In genomic region chr4:10045481-10045880, GRCh38 we compare ENCODE assay signal across 1 cellular context.
TF ChIP-seq lines count a peak whose summit lies in the region.

No MANE protein-coding gene starts in this region.

TF ChIP-seq in A549, 52 proteins besides CTCF, POLR2A, EP300 and RAD21 (continued from another document):
- TF ChIP-seq ESRRA (IDR thresholded peaks at IDR 0.05; ENCODE audit: borderline replicate concordance, low read length) (no peak), MAFK (IDR thresholded peaks at IDR 0.05; ENCODE audit: partially characterized antibody) (no peak), PBX3 (IDR thresholded peaks at IDR 0.05) (no peak), HOXA7 (CRISPR knock-in tag; IDR thresholded peaks at IDR 0.05) (no peak), TFCP2L1 (CRISPR knock-in tag; IDR thresholded peaks at IDR 0.05) (no peak), GATA3 (IDR thresholded peaks at IDR 0.05; ENCODE audit: borderline replicate concordance) (peak; percentile 58; the same call in 1 of the 2 replicates), JUN (IDR thresholded peaks at IDR 0.05) (no peak), PHF8 (IDR thresholded peaks at IDR 0.05; ENCODE audit: borderline replicate concordance, low read depth) (no peak), CHD2 (IDR thresholded peaks at IDR 0.05; ENCODE audit: low read length, partially characterized antibody) (no peak), HOXB13 (CRISPR knock-in tag; IDR thresholded peaks at IDR 0.05; ENCODE audit: low read depth) (no peak), FOSB (CRISPR knock-in tag; IDR thresholded peaks at IDR 0.05) (no peak), FOSL2 (IDR thresholded peaks at IDR 0.05) (no peak), FOSL2 (CRISPR knock-in tag; IDR thresholded peaks at IDR 0.05) (peak; percentile 50), SMC3 (IDR thresholded peaks at IDR 0.05) (no peak), REST (IDR thresholded peaks at IDR 0.05) (no peak)
